In genomic region chr7:158468700-158469296, GRCh38 we compare ENCODE assay signal across 2 cellular contexts.
TF ChIP-seq lines count a peak whose summit lies in the region.

No MANE protein-coding gene starts in this region.

TF ChIP-seq in A549, 52 proteins besides CTCF, POLR2A, EP300 and RAD21:
- no peak for TF ChIP-seq RARB (CRISPR knock-in tag; IDR thresholded peaks at IDR 0.05)
- TF ChIP-seq HEYL (CRISPR knock-in tag; IDR thresholded peaks at IDR 0.05): no peak
- TF ChIP-seq MAX (IDR thresholded peaks at IDR 0.05): no peak
- TF ChIP-seq EHMT2 (IDR thresholded peaks at IDR 0.05; ENCODE audit: low read depth): no peak
- no peak for TF ChIP-seq TFCP2L1 (CRISPR knock-in tag; IDR thresholded peaks at IDR 0.05)
- no peak for TF ChIP-seq CHD2 (IDR thresholded peaks at IDR 0.05; ENCODE audit: low read length, partially characterized antibody)
- no peak for TF ChIP-seq JUN (IDR thresholded peaks at IDR 0.05)
- no peak for TF ChIP-seq ZFP36 (IDR thresholded peaks at IDR 0.05; ENCODE audit: borderline replicate concordance, partially characterized antibody)
- TF ChIP-seq PBX3 (IDR thresholded peaks at IDR 0.05): no peak
- TF ChIP-seq KDM1A (IDR thresholded peaks at IDR 0.05; ENCODE audit: low read depth): no peak
- TF ChIP-seq POLR2AphosphoS2 (conservative IDR thresholded peaks at IDR 0.05; ENCODE audit: low read length): no peak
- TF ChIP-seq KDM5A (IDR thresholded peaks at IDR 0.05): no peak
- no peak for TF ChIP-seq MAZ (IDR thresholded peaks at IDR 0.05; ENCODE audit: borderline replicate concordance, low read depth, low read length)
- TF ChIP-seq, protein P1, sequence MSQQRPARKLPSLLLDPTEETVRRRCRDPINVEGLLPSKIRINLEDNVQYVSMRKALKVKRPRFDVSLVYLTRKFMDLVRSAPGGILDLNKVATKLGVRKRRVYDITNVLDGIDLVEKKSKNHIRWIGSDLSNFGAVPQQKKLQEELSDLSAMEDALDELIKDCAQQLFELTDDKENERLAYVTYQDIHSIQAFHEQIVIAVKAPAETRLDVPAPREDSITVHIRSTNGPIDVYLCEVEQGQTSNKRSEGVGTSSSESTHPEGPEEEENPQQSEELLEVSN (IDR thresholded peaks at IDR 0.05; ENCODE audit: borderline replicate concordance, low read depth): no peak
- TF ChIP-seq, protein P2, sequence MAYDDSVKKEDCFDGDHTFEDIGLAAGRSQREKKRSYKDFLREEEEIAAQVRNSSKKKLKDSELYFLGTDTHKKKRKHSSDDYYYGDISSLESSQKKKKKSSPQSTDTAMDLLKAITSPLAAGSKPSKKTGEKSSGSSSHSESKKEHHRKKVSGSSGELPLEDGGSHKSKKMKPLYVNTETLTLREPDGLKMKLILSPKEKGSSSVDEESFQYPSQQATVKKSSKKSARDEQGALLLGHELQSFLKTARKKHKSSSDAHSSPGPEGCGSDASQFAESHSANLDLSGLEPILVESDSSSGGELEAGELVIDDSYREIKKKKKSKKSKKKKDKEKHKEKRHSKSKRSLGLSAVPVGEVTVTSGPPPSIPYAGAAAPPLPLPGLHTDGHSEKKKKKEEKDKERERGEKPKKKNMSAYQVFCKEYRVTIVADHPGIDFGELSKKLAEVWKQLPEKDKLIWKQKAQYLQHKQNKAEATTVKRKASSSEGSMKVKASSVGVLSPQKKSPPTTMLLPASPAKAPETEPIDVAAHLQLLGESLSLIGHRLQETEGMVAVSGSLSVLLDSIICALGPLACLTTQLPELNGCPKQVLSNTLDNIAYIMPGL (CRISPR knock-in tag; IDR thresholded peaks at IDR 0.05; ENCODE audit: borderline replicate concordance): no peak
- no peak for TF ChIP-seq GATA3 (IDR thresholded peaks at IDR 0.05; ENCODE audit: borderline replicate concordance)
- no peak for TF ChIP-seq SREBF2 (IDR thresholded peaks at IDR 0.05)

TF ChIP-seq in H1, 55 proteins besides CTCF, POLR2A, EP300 and RAD21:
- TF ChIP-seq TEAD4 (IDR thresholded peaks at IDR 0.05; ENCODE audit: low read depth, low read length): no peak
- TF ChIP-seq, protein P1 (IDR thresholded peaks at IDR 0.05): no peak
- TF ChIP-seq EGR1 (IDR thresholded peaks at IDR 0.05; ENCODE audit: borderline replicate concordance, low read depth, low read length): no peak
- no peak for TF ChIP-seq HDAC6 (IDR thresholded peaks at IDR 0.05; ENCODE audit: low read depth, low read length)
- TF ChIP-seq ASH2L (IDR thresholded peaks at IDR 0.05; ENCODE audit: low read length): no peak
- TF ChIP-seq FOSL1 (IDR thresholded peaks at IDR 0.05; ENCODE audit: insufficient read depth, low read depth, low read length): no peak
- TF ChIP-seq TAF1 (IDR thresholded peaks at IDR 0.05; ENCODE audit: low read depth, low read length): no peak
- no peak for TF ChIP-seq RXRA (IDR thresholded peaks at IDR 0.05; ENCODE audit: insufficient read depth, low read depth, low read length)
- no peak for TF ChIP-seq CEBPB (IDR thresholded peaks at IDR 0.05; ENCODE audit: low read depth, low read length)
- no peak for TF ChIP-seq EZH2 (IDR thresholded peaks at IDR 0.05; ENCODE audit: low read depth, low read length, severe bottlenecking)
- no peak for TF ChIP-seq SUZ12 (IDR thresholded peaks at IDR 0.05; ENCODE audit: low read length)
- no peak for TF ChIP-seq KDM4A (IDR thresholded peaks at IDR 0.05; ENCODE audit: low read depth, low read length, severe bottlenecking)
- TF ChIP-seq POU5F1 (IDR thresholded peaks at IDR 0.05; ENCODE audit: low read depth, low read length): no peak
- no peak for TF ChIP-seq RNF2 (IDR thresholded peaks at IDR 0.05; ENCODE audit: borderline replicate concordance, low read depth, low read length, missing control alignments, poor library complexity, severe bottlenecking)
- no peak for TF ChIP-seq ATF3 (IDR thresholded peaks at IDR 0.05; ENCODE audit: insufficient read depth, low read depth, low read length)
- TF ChIP-seq SIX5 (IDR thresholded peaks at IDR 0.05; ENCODE audit: low read depth, low read length): no peak
- TF ChIP-seq TAF7 (optimal IDR thresholded peaks at IDR 0.05; ENCODE audit: borderline replicate concordance, low read depth, low read length): no peak
TF ChIP-seq in H1: peak in this region for 0.
